Comparison of ENCODE assay signal across 25 cellular contexts in genomic region chr21:34536311-34536710, GRCh38. TPM values are rescaled to one million over a fixed set of nuclear protein-coding genes. Genes with fewer than 3 reads are reported as not detected.
A peak's percentile ranks its signal among the peaks of the same experiment; 100 is the strongest.
DNase-seq lines count a peak whose midpoint lies in the region; ATAC-seq, FAIRE-seq and TF ChIP-seq lines count a peak whose summit lies in the region.
"Had no signal": no experiment of that assay in that cellular context is flagged by ENCODE, and none has a peak within 500 bp of the region (broad histone marks: within the 10 kb centered on the region; RNA-seq: fewer than 3 reads in every experiment).

No MANE protein-coding gene starts in this region.

- H2BK15ac ChIP-seq in IMR-90 (ENCODE audit: low read depth, low read length) (peak overlapping the region; percentile 42), H1 (ENCODE audit: low read length) (no peak overlapping the region)

- peak; percentile 21 for DNase-seq in ELF-1 (ENCODE audit: low read depth, low spot score)
- no peak for DNase-seq in IMR-90
- no peak for DNase-seq in H1 (ENCODE audit: low read depth in 1 of 2, low spot score in 2 of 2)
- no peak for DNase-seq in breast epithelium (ENCODE audit: low spot score in 2 of 2)
- DNase-seq: activated CD4-positive, alpha-beta memory T cell treated with anti-CD3 and anti-CD28 coated beads, Interleukin-2, amount 10 ng/mL, durations not matched to agents 7 days and 5 days; activated naive CD8-positive, alpha-beta T cell treated with anti-CD3 and anti-CD28 coated beads, Interleukin-2, amount 10 ng/mL, durations not matched to agents 7 days and 5 days; foreskin melanocyte; hippocampal formation; NCI-H2081 treated with DMSO at 0.1 percent for 48 hours; NCI-H345; OCI-M1; SHP77; spleen; stimulated activated CD4-positive, alpha-beta T cell treated with anti-CD3 and anti-CD28 coated beads, Interleukin-2, amount 100 ng/mL, for 48 hours; T1000 had no signal

- CTCF ChIA-PET in IMR-90 (lab: Yijun Ruan, JAX): no interaction called here
- CTCF ChIA-PET in H1 (lab: Charles Lee; ENCODE audit: partially characterized antibody): no interaction called here

- H2BK5ac ChIP-seq in IMR-90 (ENCODE audit: low read depth, low read length, poor library complexity, severe bottlenecking) (peak overlapping the region; percentile 42), H1 (ENCODE audit: low read depth, low read length) (0 out of 2 replicates have a peak overlapping the region, but pooled peaks have one; percentile 9)

- H4K5ac ChIP-seq in IMR-90 (ENCODE audit: low read depth, low read length): peak overlapping the region; percentile 34; the same call in 1 of the 2 replicates
- no peak overlapping the region for H4K5ac ChIP-seq in H1 (ENCODE audit: insufficient read length, low read depth, low read length)

- no peaks in the 10 kb centered on the region for H4K20me1 ChIP-seq in IMR-90 (ENCODE audit: insufficient read depth, low read length)
- H4K20me1 ChIP-seq in H1 (replicated peaks in 1 of 2; ENCODE audit: control insufficient read depth in 1 of 2, insufficient read depth in 2 of 2, low read length in 2 of 2): no peaks in the 10 kb centered on the region

- H4K91ac ChIP-seq in IMR-90 (ENCODE audit: insufficient read depth, low read depth, low read length) (peak overlapping the region; percentile 79), H1 (replicated peaks; ENCODE audit: insufficient read length, low read length) (no peak overlapping the region)

- no peak for TF ChIP-seq EP300 in H1 (IDR thresholded peaks at IDR 0.05; ENCODE audit: borderline replicate concordance in 1 of 2, low read depth in 2 of 2, low read length in 2 of 2)

- peak overlapping the region; percentile 69 for H3K14ac ChIP-seq in IMR-90 (replicated peaks; ENCODE audit: low read depth, low read length)
- no peak overlapping the region for H3K14ac ChIP-seq in H1 (ENCODE audit: insufficient read length)

- intact Hi-C loops in IMR-90 (cut with micrococcal nuclease): no loop called here
- intact Hi-C loops in breast epithelium (cut with DNase I; ENCODE audit: low total_unique reads): no loop called here

- ATAC-seq in IMR-90 (ENCODE audit: low read depth) (peak; percentile 12; the same call in 1 of the 2 replicates), HG03432 (IDR thresholded peaks at IDR 0.05; ENCODE audit: unreplicated experiment) (no peak), GM18519 (IDR thresholded peaks at IDR 0.05; ENCODE audit: low FRiP score, unreplicated experiment) (no peak)
- ATAC-seq: esophagus mucosa; K562; stimulated activated memory B cell treated with anti-CD40 and anti-IgM and Interleukin-4, amounts not matched to agents 10 μg/mL and 1 μg/mL and 100 μg/mL, for 72 hours had no signal

- H3K36me3 ChIP-seq in IMR-90 (ENCODE audit: control insufficient read depth, insufficient read depth, low read length): no peaks in the 10 kb centered on the region
- no peaks in the 10 kb centered on the region for H3K36me3 ChIP-seq in H1 (ENCODE audit: control insufficient read depth in 2 of 4, insufficient read depth in 4 of 4, low read length in 3 of 4)
- no peaks in the 10 kb centered on the region for H3K36me3 ChIP-seq in parathyroid adenoma (ENCODE audit: control insufficient read depth, insufficient read depth, low read length)
- H3K36me3 ChIP-seq in breast epithelium: no peaks in the 10 kb centered on the region
- H3K36me3 ChIP-seq: spleen had no signal

- peak overlapping the region; percentile 74 for H3K4ac ChIP-seq in IMR-90 (ENCODE audit: low read depth, low read length)
- no peak overlapping the region for H3K4ac ChIP-seq in H1 (replicated peaks; ENCODE audit: insufficient read length, low read depth, low read length)

- H3K9me3 ChIP-seq in IMR-90 (ENCODE audit: control insufficient read depth, insufficient read depth, low read length): no peaks in the 10 kb centered on the region
- no peaks in the 10 kb centered on the region for H3K9me3 ChIP-seq in H1 (ENCODE audit: insufficient read depth in 2 of 2, low read depth in 1 of 2, low read length in 1 of 2)
- no peaks in the 10 kb centered on the region for H3K9me3 ChIP-seq in parathyroid adenoma (ENCODE audit: control insufficient read depth, low read length)
- H3K9me3 ChIP-seq in breast epithelium: no peaks in the 10 kb centered on the region
- H3K9me3 ChIP-seq: spleen had no signal

- TF ChIP-seq CTCF in IMR-90 (conservative IDR thresholded peaks at IDR 0.05; ENCODE audit: low read depth, low read length): no peak
- TF ChIP-seq CTCF in H1 (IDR thresholded peaks at IDR 0.05; ENCODE audit: control extremely low read depth in 1 of 3, insufficient read depth in 1 of 3, low read depth in 1 of 3, low read length in 3 of 3): no peak
- TF ChIP-seq CTCF in parathyroid adenoma (IDR thresholded peaks at IDR 0.05): no peak
- no peak for TF ChIP-seq CTCF in breast epithelium (IDR thresholded peaks at IDR 0.05)

- in situ Hi-C loops in IMR-90 (cut with MboI; ENCODE audit: low sequenced_read_pairs): no loop called here

- H3K18ac ChIP-seq in IMR-90 (ENCODE audit: low read depth, low read length) (peak overlapping the region; percentile 17), H1 (ENCODE audit: extremely low read depth, low read length) (no peak overlapping the region)

- H2AK9ac ChIP-seq in IMR-90 (replicated peaks; ENCODE audit: low read depth, low read length, poor library complexity): peak overlapping the region; percentile 85

- H3K27me3 ChIP-seq in IMR-90 (ENCODE audit: control insufficient read depth, insufficient read depth, low read length) (no peaks in the 10 kb centered on the region), H1 (replicated peaks in 1 of 4; ENCODE audit: control insufficient read depth in 3 of 4, extremely low read depth in 1 of 4, insufficient read depth in 3 of 4, low read length in 3 of 4) (no peaks in the 10 kb centered on the region), parathyroid adenoma (ENCODE audit: control insufficient read depth, insufficient read depth, low read length) (no peaks in the 10 kb centered on the region), breast epithelium (no peaks in the 10 kb centered on the region)
- H3K27me3 ChIP-seq: spleen had no signal

- H3K79me1 ChIP-seq in IMR-90 (ENCODE audit: low read depth in 1 of 2, low read length in 2 of 2) (peaks cover 5 to 28% of the 10 kb centered on the region in 2 experiments; a peak in 3 of 4 replicates), H1 (ENCODE audit: low read depth, low read length) (no peaks in the 10 kb centered on the region)

- dilution Hi-C loops in IMR-90 (cut with HindIII; ENCODE audit: low sequenced_read_pairs, unreplicated experiment): no loop called here

- WGBS in IMR-90 (ENCODE audit: extremely low coverage in 2 of 2, insufficient read length in 1 of 2), 2 experiments: 70% methylated on average over 2 of the region's 8 CpGs; no CpG with 5 or more reads in 1 of the 2 experiments
- 83% methylated on average over 8 of the region's 8 CpGs; no CpG with 5 or more reads in 1 of the 2 experiments for WGBS in H1 (ENCODE audit: extremely low coverage in 1 of 2, insufficient coverage in 1 of 2, insufficient read length in 1 of 2, insufficient replicate concordance in 2 of 2, low coverage in 1 of 2, low lambda C conversion rate in 2 of 2, missing lambda C conversion rate in 1 of 2), 2 experiments

- peak overlapping the region; percentile 80 for H2BK120ac ChIP-seq in IMR-90 (ENCODE audit: low read depth, low read length)
- H2BK120ac ChIP-seq in H1 (replicated peaks; ENCODE audit: low read depth, low read length): no peak overlapping the region

- TF ChIP-seq RAD21 in IMR-90 (IDR thresholded peaks at IDR 0.05; ENCODE audit: low read length): no peak
- TF ChIP-seq RAD21 in H1 (IDR thresholded peaks at IDR 0.05 in 1 of 2, conservative IDR thresholded peaks at IDR 0.05 in 1 of 2; ENCODE audit: low read depth in 2 of 2, low read length in 2 of 2): no peak

- H2BK20ac ChIP-seq in IMR-90 (ENCODE audit: low read depth, low read length) (peak overlapping the region; percentile 75), H1 (ENCODE audit: low read length) (no peak overlapping the region)

- H3K9me1 ChIP-seq in IMR-90 (ENCODE audit: insufficient read depth, low read length): peaks cover 19% of the 10 kb centered on the region

- POLR2A ChIA-PET in IMR-90 (lab: Charles Lee; ENCODE audit: unreplicated experiment): no interaction called here
- POLR2A ChIA-PET in H1 (lab: Charles Lee; ENCODE audit: partially characterized antibody): no interaction called here

- H4K8ac ChIP-seq in IMR-90 (ENCODE audit: low read depth in 2 of 2, low read length in 2 of 2): peak overlapping the region; percentile 1 to 71; a peak in 3 of 4 replicates
- H4K8ac ChIP-seq in H1 (ENCODE audit: extremely low read depth, insufficient read depth, low read length): 0 out of 2 replicates have a peak overlapping the region, but pooled peaks have one; percentile 12

- TF ChIP-seq POLR2A in IMR-90 (IDR thresholded peaks at IDR 0.05; ENCODE audit: low read depth, low read length): no peak
- TF ChIP-seq POLR2A in H1 (IDR thresholded peaks at IDR 0.05; ENCODE audit: control extremely low read depth in 1 of 2, low read depth in 2 of 2, low read length in 2 of 2): no peak
- no peak for TF ChIP-seq POLR2A in breast epithelium (IDR thresholded peaks at IDR 0.05)

- H3K4me1 ChIP-seq in IMR-90 (ENCODE audit: control insufficient read depth, insufficient read depth, low read length) (peaks cover 18% of the 10 kb centered on the region), H1 (replicated peaks in 1 of 4; ENCODE audit: control insufficient read depth in 3 of 4, insufficient read depth in 4 of 4, low read length in 3 of 4) (peaks cover 0 to 6% (median 0%) of the 10 kb centered on the region in 4 experiments; a peak in 1 of 7 replicates), parathyroid adenoma (peaks cover 17% of the 10 kb centered on the region), breast epithelium (no peaks in the 10 kb centered on the region)

- no peak overlapping the region for H3K4me3 ChIP-seq in IMR-90 (ENCODE audit: insufficient read depth, low read depth, low read length)
- H3K4me3 ChIP-seq in H1 (ENCODE audit: extremely low read depth in 1 of 4, insufficient read depth in 2 of 4, low read depth in 3 of 4, low read length in 4 of 4): no peak overlapping the region
- H3K4me3 ChIP-seq in parathyroid adenoma (ENCODE audit: low read depth, low read length): peak overlapping the region; percentile 31
- no peak overlapping the region for H3K4me3 ChIP-seq in breast epithelium
- H3K4me3 ChIP-seq: coronary artery, GM23248, K562, spleen had no signal

- no peak overlapping the region for H2BK12ac ChIP-seq in H1 (ENCODE audit: low read depth, low read length)

- FAIRE-seq in H1 (lab: Jason Lieb, UNC): no peak
- FAIRE-seq: D721Med, GM18507, K562 had no signal

- H3K56ac ChIP-seq in IMR-90 (ENCODE audit: extremely low read depth, insufficient read depth, low read length): no peak overlapping the region
- H3K56ac ChIP-seq in H1 (replicated peaks; ENCODE audit: insufficient read length, low read depth, low read length): no peak overlapping the region

- H3K79me2 ChIP-seq in H1 (ENCODE audit: control insufficient read depth in 1 of 2, insufficient read depth in 2 of 2, low read length in 2 of 2) (no peaks in the 10 kb centered on the region), parathyroid adenoma (peaks cover 9% of the 10 kb centered on the region)

- BruUV-seq in IMR-90 (replicated peaks; lab: Mats Ljungman, UMichigan): no TSS peak

- H3K4me2 ChIP-seq in IMR-90 (ENCODE audit: low read depth, low read length) (no peak overlapping the region), H1 (ENCODE audit: insufficient read depth in 1 of 2, low read depth in 2 of 2, low read length in 2 of 2) (no peak overlapping the region; a peak in 1 of 4 replicates), parathyroid adenoma (ENCODE audit: low read length) (peak overlapping the region; percentile 58)

- H3K9ac ChIP-seq in IMR-90 (ENCODE audit: low read depth, low read length) (0 out of 2 replicates have a peak overlapping the region, but pooled peaks have one; percentile 23), H1 (replicated peaks in 1 of 4; ENCODE audit: extremely low read depth in 1 of 4, low read depth in 3 of 4, low read length in 3 of 4) (no peak overlapping the region), parathyroid adenoma (no peak overlapping the region)
- H3K9ac ChIP-seq: GM23248 had no signal

- H2AFZ ChIP-seq in IMR-90 (replicated peaks; ENCODE audit: low read length, poor library complexity) (peak overlapping the region; percentile 53), H1 (ENCODE audit: low read length) (no peak overlapping the region), parathyroid adenoma (peak overlapping the region; percentile 58)
- H2AFZ ChIP-seq: GM23248 had no signal

- peak overlapping the region; percentile 95 for H2AK5ac ChIP-seq in IMR-90 (ENCODE audit: low read depth, low read length)
- no peak overlapping the region for H2AK5ac ChIP-seq in H1 (ENCODE audit: low read depth, low read length)

- H3K23me2 ChIP-seq in H1 (ENCODE audit: low read depth, low read length): no peaks in the 10 kb centered on the region

- H3K27ac ChIP-seq in IMR-90 (ENCODE audit: insufficient read depth, low read length): peak overlapping the region; percentile 7
- H3K27ac ChIP-seq in H1 (ENCODE audit: low read depth, low read length): no peak overlapping the region
- H3K27ac ChIP-seq in parathyroid adenoma: peak overlapping the region; percentile 94
- no peak overlapping the region for H3K27ac ChIP-seq in breast epithelium
- H3K27ac ChIP-seq: coronary artery, GM23248, spleen had no signal

- H3K23ac ChIP-seq in IMR-90 (ENCODE audit: low read depth, low read length) (no peak overlapping the region), H1 (ENCODE audit: insufficient read length) (no peak overlapping the region)

RNA-seq across cellular contexts. Expression of gene KCNE1, which starts 24.3 kb away (rescaled TPM):
- 0.83 and 0.90 TPM in 2 replicates for total RNA-seq in IMR-90 (2012; rRNA removed)
- polyA plus RNA-seq in IMR-90 (2012; rRNA removed): 0.37 and 0.46 TPM in 2 replicates
- 0.22 and 0.25 TPM in 2 replicates for polyA plus RNA-seq in IMR-90 (2012; cell fraction: cytosol; rRNA removed)
- 0.92 and 1.2 TPM in 2 replicates for polyA plus RNA-seq in IMR-90 (2012; cell fraction: nucleus; rRNA removed; ENCODE audit: low replicate concordance)
- total RNA-seq in H1 (2021; fragmentation: NEBNext Ultra II Directional; extraction: Animal tissue kit (Norgen Biotek cat#: 25700)): 0.15 and 0.28 TPM in 2 replicates
- polyA plus RNA-seq in H1 (2011; rRNA removed): 0.08 and 0.63 TPM in 2 replicates
- 0.14 TPM for polyA plus RNA-seq in H1 (2011; cell fraction: cytosol; rRNA removed)
- 0.26 TPM for polyA plus RNA-seq in H1 (2011; cell fraction: nucleus; rRNA removed)
- polyA plus RNA-seq in H1 (2012, experiment 1 of 2): 0.12 to 0.19 TPM (median 0.16 TPM) in 3 of 4 replicates, not detected in the other
- polyA plus RNA-seq in H1 (2012, experiment 2 of 2): 0.13 TPM
- 0.12 TPM for polyA plus RNA-seq in H1 (2013, experiment 1 of 2)
- polyA plus RNA-seq in H1 (2013, experiment 2 of 2): 0.09 TPM
- 0.44 TPM in 1 of 2 replicates, not detected in the other for polyA minus RNA-seq in H1 (2011; rRNA and poly(A)+ RNA removed)
- polyA minus RNA-seq in H1 (2011; cell fraction: cytosol; rRNA and poly(A)+ RNA removed): not detected
- 0.30 TPM for polyA minus RNA-seq in H1 (2011; cell fraction: nucleus; rRNA and poly(A)+ RNA removed)
- 1 to 10 TPM; 1.6 to 6.7 (median 2.2) TPM for total RNA-seq in breast epithelium
- polyA plus RNA-seq: GM23248 had no signal

Comparison
In these comparisons a context has a peak if more than half of its experiments do, and no peak if none do; other contexts are left out.
1. H3K27ac ChIP-seq: peak in IMR-90 (single experiment) and parathyroid adenoma (single experiment); none in H1 (single experiment) and breast epithelium (0 of 2).